In the genomic region with DNA sequence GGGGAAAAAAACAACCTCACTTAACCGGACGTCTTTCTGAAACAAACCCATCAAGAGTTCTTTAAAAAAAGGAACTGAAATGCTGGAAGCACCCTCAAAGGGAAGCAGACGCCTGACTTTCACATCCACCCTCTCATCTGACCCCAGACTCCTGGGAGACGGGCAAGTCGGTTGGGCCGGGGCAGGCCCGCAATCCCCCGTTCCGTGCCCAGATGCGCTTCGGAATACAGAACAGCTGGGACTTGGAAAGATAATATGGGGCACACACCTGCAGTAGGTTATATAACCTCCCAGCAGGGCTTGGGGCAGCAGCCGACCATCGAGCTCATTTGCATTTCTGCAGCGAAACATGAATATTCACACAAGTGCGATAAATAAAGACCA, we compare ENCODE assay signal across 9 cellular contexts. TPM values are rescaled to one million over a fixed set of nuclear protein-coding genes. Genes with fewer than 3 reads are reported as not detected.
A peak's percentile ranks its signal among the peaks of the same experiment; 100 is the strongest.
DNase-seq lines count a peak whose midpoint lies in the region; ATAC-seq and TF ChIP-seq lines count a peak whose summit lies in the region.
"Had no signal": no experiment of that assay in that cellular context is flagged by ENCODE, and none has a peak within 500 bp of the region (broad histone marks: within the 10 kb centered on the region; RNA-seq: fewer than 3 reads in every experiment).

No MANE protein-coding gene starts in this region.

- no peaks in the 10 kb centered on the region for H3K36me3 ChIP-seq in endodermal cell (ENCODE audit: control insufficient read depth, insufficient read depth, low read length)
- H3K36me3 ChIP-seq in smooth muscle cell (ENCODE audit: low read depth), result no peaks in the 10 kb centered on the region

- H3K9me3 ChIP-seq in endodermal cell (ENCODE audit: control insufficient read depth, low read length), result no peaks in the 10 kb centered on the region
- H3K9me3 ChIP-seq in smooth muscle cell (replicated peaks; ENCODE audit: low read depth), result no peaks in the 10 kb centered on the region

- no peak overlapping the region for H3K27ac Mint-ChIP-seq in endodermal cell

- no peak for ATAC-seq in GM21576 (IDR thresholded peaks at IDR 0.05; ENCODE audit: unreplicated experiment)

- H3K27me3 ChIP-seq in endodermal cell (ENCODE audit: control insufficient read depth, insufficient read depth, low read length, poor library complexity, severe bottlenecking) (peaks cover 71% of the 10 kb centered on the region), smooth muscle cell (ENCODE audit: low read depth) (peaks cover 55% of the 10 kb centered on the region)

- H2AFZ ChIP-seq in smooth muscle cell (ENCODE audit: low read depth), result no peak overlapping the region

- no peaks in the 10 kb centered on the region for H3K36me3 Mint-ChIP-seq in endodermal cell (ENCODE audit: low read depth)

- H3K9ac ChIP-seq in endodermal cell (ENCODE audit: extremely low read depth, low read length, poor library complexity, severe bottlenecking) (no peak overlapping the region), smooth muscle cell (ENCODE audit: low read depth) (no peak overlapping the region)

- peak overlapping the region; percentile 31 for H3K4me2 ChIP-seq in smooth muscle cell

- H3K27ac ChIP-seq in endodermal cell (ENCODE audit: low read depth, low read length), result no peak overlapping the region
- H3K27ac ChIP-seq in smooth muscle cell (ENCODE audit: low read depth), result no peak overlapping the region

- H3K4me1 ChIP-seq in endodermal cell (ENCODE audit: control insufficient read depth, insufficient read depth, low read length) (peaks cover 4% of the 10 kb centered on the region), smooth muscle cell (ENCODE audit: low read depth) (peaks cover 22% of the 10 kb centered on the region)

- H3K4me3 ChIP-seq in endodermal cell (ENCODE audit: low read length) (no peak overlapping the region), smooth muscle cell (no peak overlapping the region)

- H3K27me3 Mint-ChIP-seq in endodermal cell (ENCODE audit: insufficient read depth), result peaks cover 66% of the 10 kb centered on the region

- no peak for TF ChIP-seq CTCF in endodermal cell (conservative IDR thresholded peaks at IDR 0.05)
- TF ChIP-seq CTCF in smooth muscle cell (IDR thresholded peaks at IDR 0.05; ENCODE audit: borderline replicate concordance, insufficient read depth, poor library complexity, severe bottlenecking), result peak; percentile 5

- no peaks in the 10 kb centered on the region for H3K79me2 ChIP-seq in smooth muscle cell (ENCODE audit: low read depth)

- H3F3A ChIP-seq in smooth muscle cell (ENCODE audit: low read depth), result no peaks in the 10 kb centered on the region

- WGBS in endodermal cell (ENCODE audit: insufficient coverage in 1 of 2, insufficient read length in 1 of 2), 2 experiments, result 10 to 12% methylated on average over 2 to 15 of the region's 15 CpGs
- 11% methylated on average over 15 of the region's 15 CpGs for WGBS in smooth muscle cell (ENCODE audit: low lambda C conversion rate)

- H4K20me1 ChIP-seq in smooth muscle cell (ENCODE audit: low read depth), result peaks cover 16% of the 10 kb centered on the region

- H3K4me1 Mint-ChIP-seq in endodermal cell, result peaks cover 18% of the 10 kb centered on the region

- H3K9me3 Mint-ChIP-seq in endodermal cell, result no peaks in the 10 kb centered on the region

- DNase-seq in SIG-M5 treated with dmso at 0.1 percent for 504 hours (lab: John Stamatoyannopoulos, UW; ENCODE audit: unreplicated experiment), result peak; percentile 61
- DNase-seq in SIG-M5 (lab: John Stamatoyannopoulos, UW), result no peak
- DNase-seq in NCI-H524 (lab: John Stamatoyannopoulos, UW), result peak; percentile 47 to 62
- DNase-seq in endodermal cell, result no peak
- no peak for DNase-seq in smooth muscle cell (lab: John Stamatoyannopoulos, UW; ENCODE audit: unreplicated experiment)
- DNase-seq in stimulated activated CD4-positive, alpha-beta T cell treated with anti-CD3 and anti-CD28 coated beads, Interleukin-1b, Interleukin-23, amount 100 ng/mL, for 48 hours, result no peak
- DNase-seq in NCI-H69 (lab: John Stamatoyannopoulos, UW), result no peak
- DNase-seq: T1000 had no signal

- H3K4me3 Mint-ChIP-seq in endodermal cell, result peak overlapping the region; percentile 37

RNA-seq across cellular contexts. Expression of a gene that starts 3.7 kb away (rescaled TPM):
- 10 to 100 TPM; 16.4 to 20.6 TPM for total RNA-seq in endodermal cell
- polyA plus RNA-seq in endodermal cell (2013, experiment 1 of 2), result 2.5 TPM
- polyA plus RNA-seq in endodermal cell (2013, experiment 2 of 2), result 3.8 TPM
- 3.0 and 3.6 TPM in 2 replicates for total RNA-seq in smooth muscle cell
- 3.7 and 9.0 TPM in 2 replicates for polyA plus RNA-seq in smooth muscle cell

Comparison
In these comparisons a context has a peak if more than half of its experiments do, and no peak if none do; other contexts are left out.
1. DNase-seq: peak in SIG-M5 treated with dmso at 0.1 percent for 504 hours (single experiment) and NCI-H524 (2 of 2); none in SIG-M5 (single experiment), endodermal cell (single experiment), smooth muscle cell (single experiment), stimulated activated CD4-positive, alpha-beta T cell treated with anti-CD3 and anti-CD28 coated beads, Interleukin-1b, Interleukin-23, amount 100 ng/mL, for 48 hours (single experiment) and NCI-H69 (single experiment).